1 cellular context compared by ENCODE assay signal in the genomic region with DNA sequence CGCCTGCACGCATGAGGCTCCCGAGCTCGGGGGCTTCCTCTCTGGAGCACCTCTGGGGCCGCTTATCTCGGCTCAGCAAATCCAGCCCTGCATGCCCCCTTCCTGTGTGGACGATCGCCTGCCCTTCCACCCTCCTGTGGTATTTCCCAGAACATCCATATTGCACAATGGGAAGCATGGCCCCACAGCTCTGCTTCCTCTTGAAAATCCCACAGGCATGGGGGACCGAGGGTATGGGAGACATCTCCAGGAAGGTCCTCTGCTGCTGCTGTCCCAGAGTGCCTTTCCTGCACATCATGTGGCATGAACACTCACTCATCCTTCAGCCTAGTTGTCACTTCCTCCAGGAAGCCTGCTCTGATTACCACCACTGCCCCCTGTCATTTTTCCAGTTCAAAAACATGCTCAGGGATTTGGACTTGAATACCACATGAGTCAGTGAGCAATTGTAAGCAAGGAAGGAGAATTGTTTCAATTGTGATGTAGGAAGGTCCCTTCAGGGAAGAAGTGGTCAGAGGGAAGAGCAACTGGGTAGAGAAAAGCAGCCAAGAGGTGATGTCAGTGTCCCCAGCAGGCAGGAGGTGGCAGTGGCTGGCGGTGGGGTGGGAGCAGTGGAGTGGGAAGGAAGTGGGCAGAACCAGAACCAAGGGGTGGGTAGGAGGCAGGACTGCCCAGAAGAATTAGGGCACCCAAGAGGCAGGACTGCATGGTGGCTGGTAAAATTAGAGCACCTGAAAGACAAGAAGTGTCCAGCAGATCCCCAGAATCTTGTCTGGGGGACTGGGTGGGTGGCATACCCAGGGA.
TF ChIP-seq lines count a peak whose summit lies in the region.

No MANE protein-coding gene starts in this region.

TF ChIP-seq in Ishikawa, 13 proteins besides CTCF, POLR2A, EP300 and RAD21 (continued from another document):
- TF ChIP-seq, protein P1, sequence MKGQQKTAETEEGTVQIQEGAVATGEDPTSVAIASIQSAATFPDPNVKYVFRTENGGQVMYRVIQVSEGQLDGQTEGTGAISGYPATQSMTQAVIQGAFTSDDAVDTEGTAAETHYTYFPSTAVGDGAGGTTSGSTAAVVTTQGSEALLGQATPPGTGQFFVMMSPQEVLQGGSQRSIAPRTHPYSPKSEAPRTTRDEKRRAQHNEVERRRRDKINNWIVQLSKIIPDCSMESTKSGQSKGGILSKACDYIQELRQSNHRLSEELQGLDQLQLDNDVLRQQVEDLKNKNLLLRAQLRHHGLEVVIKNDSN (IDR thresholded peaks at IDR 0.05): no peak
